ENCODE assay signal across 8 cellular contexts in genomic region chr3:152322756-152323155, GRCh38. TPM values are rescaled to one million over a fixed set of nuclear protein-coding genes. Genes with fewer than 3 reads are reported as not detected.
DNase-seq lines count a peak whose midpoint lies in the region; ATAC-seq and TF ChIP-seq lines count a peak whose summit lies in the region.

No MANE protein-coding gene starts in this region.

- H3K9me3 Mint-ChIP-seq in activated naive CD4-positive, alpha-beta T cell treated with anti-CD3 and anti-CD28 coated beads, Interleukin-2, amount 50 U/mL, for 24 hours = no peaks in the 10 kb centered on the region
- no peaks in the 10 kb centered on the region for H3K9me3 Mint-ChIP-seq in MCF 10A (ENCODE audit: unreplicated experiment)

- peaks cover 91% of the 10 kb centered on the region for H3K4me1 Mint-ChIP-seq in activated naive CD4-positive, alpha-beta T cell treated with anti-CD3 and anti-CD28 coated beads, Interleukin-2, amount 50 U/mL, for 24 hours
- peaks cover 29% of the 10 kb centered on the region for H3K4me1 Mint-ChIP-seq in MCF 10A (ENCODE audit: insufficient read depth, unreplicated experiment)

- TF ChIP-seq CTCF in choroid plexus epithelial cell (conservative IDR thresholded peaks at IDR 0.05; ENCODE audit: low read depth, low read length) (no peak), thoracic aorta (IDR thresholded peaks at IDR 0.05) (no peak), MCF 10A (IDR thresholded peaks at IDR 0.05; ENCODE audit: unreplicated experiment) (no peak)

- H3K27me3 ChIP-seq in thoracic aorta (replicated peaks; ENCODE audit: insufficient read depth) = no peaks in the 10 kb centered on the region

- CTCF ChIA-PET in MCF 10A (lab: Yijun Ruan, JAX) = no interaction called here

- peak overlapping the region; percentile 61 for H3K4me3 Mint-ChIP-seq in activated naive CD4-positive, alpha-beta T cell treated with anti-CD3 and anti-CD28 coated beads, Interleukin-2, amount 50 U/mL, for 24 hours
- H3K4me3 Mint-ChIP-seq in MCF 10A (ENCODE audit: unreplicated experiment) = no peak overlapping the region

- H3K36me3 Mint-ChIP-seq in activated naive CD4-positive, alpha-beta T cell treated with anti-CD3 and anti-CD28 coated beads, Interleukin-2, amount 50 U/mL, for 24 hours = peaks cover 17% of the 10 kb centered on the region
- peaks cover 14% of the 10 kb centered on the region for H3K36me3 Mint-ChIP-seq in MCF 10A (ENCODE audit: insufficient read depth, unreplicated experiment)

- ATAC-seq in HG03442 (IDR thresholded peaks at IDR 0.05; ENCODE audit: unreplicated experiment) = peak; percentile 56
- no peak for ATAC-seq in thoracic aorta (ENCODE audit: insufficient number of reproducible peaks, low FRiP score, low read depth)

- H3K27ac ChIP-seq in thoracic aorta = peak overlapping the region; percentile 75 to 84

- POLR2A ChIA-PET in MCF 10A (lab: Yijun Ruan, JAX) = no interaction called here

- H3K4me3 ChIP-seq in choroid plexus epithelial cell (ENCODE audit: low read depth, low read length) (no peak overlapping the region), thoracic aorta (peak overlapping the region; percentile 5)

- DNase-seq in activated naive CD4-positive, alpha-beta T cell treated with anti-CD3 and anti-CD28 coated beads, Interleukin-2, amount 50 U/mL, for 16 hours = no peak
- peak; percentile 54 for DNase-seq in choroid plexus epithelial cell (ENCODE audit: low read depth)
- DNase-seq in thoracic aorta (ENCODE audit: low spot score) = no peak
- no peak for DNase-seq in UCSD-AML1 (lab: John Stamatoyannopoulos, UW; ENCODE audit: unreplicated experiment)
- no peak for DNase-seq in NCI-H1105 (lab: John Stamatoyannopoulos, UW)
- no peak for DNase-seq in MCF 10A (ENCODE audit: unreplicated experiment)

- H3K36me3 ChIP-seq in thoracic aorta = peaks cover 3% of the 10 kb centered on the region

- intact Hi-C loops in MCF 10A (cut with micrococcal nuclease) = no loop called here

- H3K27ac Mint-ChIP-seq in activated naive CD4-positive, alpha-beta T cell treated with anti-CD3 and anti-CD28 coated beads, Interleukin-2, amount 50 U/mL, for 24 hours = peak overlapping the region; percentile 77
- no peak overlapping the region for H3K27ac Mint-ChIP-seq in MCF 10A (ENCODE audit: low read depth, unreplicated experiment)

- no peaks in the 10 kb centered on the region for H3K27me3 Mint-ChIP-seq in activated naive CD4-positive, alpha-beta T cell treated with anti-CD3 and anti-CD28 coated beads, Interleukin-2, amount 50 U/mL, for 24 hours
- H3K27me3 Mint-ChIP-seq in MCF 10A (ENCODE audit: insufficient read depth, unreplicated experiment) = no peaks in the 10 kb centered on the region

- H3K4me1 ChIP-seq in thoracic aorta (ENCODE audit: control insufficient read depth in 1 of 2, low read depth in 2 of 2) = peaks cover 79 to 81% of the 10 kb centered on the region in 2 donors

- peaks cover 5% of the 10 kb centered on the region for H3K9me3 ChIP-seq in thoracic aorta

- BruUV-seq in MCF 10A (replicated peaks; lab: Mats Ljungman, UMichigan) = no TSS peak

RNA-seq across cellular contexts. Expression of gene MBNL1, which starts 54.0 kb away (rescaled TPM):
- 1,000 to 10,000 TPM in 1 of 2 donors, 100 to 1,000 TPM in 1; 783 to 1,062 TPM for total RNA-seq in thoracic aorta
- total RNA-seq in MCF 10A (2022) = 114 and 139 TPM in 2 replicates
